17 cellular contexts compared by ENCODE assay signal in genomic region chr3:134481166-134481565, GRCh38. TPM values are rescaled to one million over a fixed set of nuclear protein-coding genes. Genes with fewer than 3 reads are reported as not detected.
A peak's percentile ranks its signal among the peaks of the same experiment; 100 is the strongest.
DNase-seq lines count a peak whose midpoint lies in the region; ATAC-seq, FAIRE-seq and TF ChIP-seq lines count a peak whose summit lies in the region.
"Had no signal": no experiment of that assay in that cellular context is flagged by ENCODE, and none has a peak within 500 bp of the region (broad histone marks: within the 10 kb centered on the region; RNA-seq: fewer than 3 reads in every experiment).

No MANE protein-coding gene starts in this region.

- H3K27me3 ChIP-seq in GM23248 (replicated peaks; ENCODE audit: insufficient read depth) (no peaks in the 10 kb centered on the region), astrocyte (ENCODE audit: insufficient read depth, low read length) (no peaks in the 10 kb centered on the region), psoas muscle (ENCODE audit: insufficient read depth in 3 of 3, low read length in 2 of 3) (no peaks in the 10 kb centered on the region)

- no peak for ATAC-seq in psoas muscle
- ATAC-seq: CD8-positive, alpha-beta T cell had no signal

- H3K27ac ChIP-seq in GM23248 (peak overlapping the region; percentile 6; the same call in 1 of the 2 replicates), astrocyte (ENCODE audit: low read depth, low read length) (peak overlapping the region; percentile 0), psoas muscle (peak overlapping the region; percentile 2), coronary artery (no peak overlapping the region)

- H3K4me2 ChIP-seq in GM23248 (ENCODE audit: unreplicated experiment) (no peak overlapping the region), astrocyte (ENCODE audit: low read length) (no peak overlapping the region)
- H3K4me2 ChIP-seq: SK-N-SH had no signal

- peaks cover 5% of the 10 kb centered on the region for H3K36me3 Mint-ChIP-seq in astrocyte (ENCODE audit: low read depth, unreplicated experiment)

- H3K4me1 Mint-ChIP-seq in astrocyte (ENCODE audit: low read depth, unreplicated experiment), result peaks cover 49% of the 10 kb centered on the region

- DNase-seq in GM23248, result no peak
- peak; percentile 67 for DNase-seq in M059J (ENCODE audit: low read depth)
- DNase-seq in astrocyte (ENCODE audit: low read depth), result no peak
- DNase-seq in psoas muscle, result no peak
- DNase-seq in coronary artery (ENCODE audit: low spot score), result no peak
- DNase-seq in NCI-H510A treated with DMSO at 0.1 percent for 48 hours (lab: John Stamatoyannopoulos, UW), result no peak
- no peak for DNase-seq in NCI-H1417 (lab: John Stamatoyannopoulos, UW)
- DNase-seq: CD8-positive, alpha-beta T cell; DND-41; GOT3; Karpas-422; NCI-H1436 treated with DMSO at 0.1 percent for 48 hours; NCI-H2227 treated with DMSO at 0.1 percent for 48 hours; NCI-H526; NK-92 treated with Interleukin-12 subunit alpha and Interleukin-12 subunit beta, amount 100 ng/mL, for 24 hours; OCI-M1; SK-N-SH had no signal

- H4K20me1 ChIP-seq in GM23248 (ENCODE audit: insufficient read depth), result no peaks in the 10 kb centered on the region
- H4K20me1 ChIP-seq in astrocyte (ENCODE audit: insufficient read depth, low read length), result no peaks in the 10 kb centered on the region

- H3K4me3 ChIP-seq in GM23248 (no peak overlapping the region), astrocyte (ENCODE audit: insufficient read depth, low read depth, low read length) (no peak overlapping the region), psoas muscle (no peak overlapping the region), coronary artery (no peak overlapping the region)

- H3K36me3 ChIP-seq in GM23248 (ENCODE audit: low read depth) (peaks cover 22% of the 10 kb centered on the region; the same call in 1 of the 2 replicates), astrocyte (ENCODE audit: insufficient read depth, low read length) (peaks cover 29% of the 10 kb centered on the region), psoas muscle (ENCODE audit: insufficient read depth in 1 of 2, low read depth in 1 of 2) (peaks cover 0 to 57% of the 10 kb centered on the region in 2 donors)

- peaks cover 2% of the 10 kb centered on the region for H3K9me3 Mint-ChIP-seq in astrocyte (ENCODE audit: unreplicated experiment)
- H3K9me3 Mint-ChIP-seq: CD8-positive, alpha-beta T cell had no signal

- H3K9me2 ChIP-seq in GM23248 (ENCODE audit: insufficient read depth), result no peaks in the 10 kb centered on the region
- H3K9me2 ChIP-seq: SK-N-SH had no signal

- no peak overlapping the region for H3K9ac ChIP-seq in GM23248
- H3K9ac ChIP-seq in astrocyte (ENCODE audit: low read length), result no peak overlapping the region
- H3K9ac ChIP-seq: SK-N-SH had no signal

- TF ChIP-seq CTCF in astrocyte (IDR thresholded peaks at IDR 0.05; ENCODE audit: insufficient read depth, low read depth, low read length), result no peak
- no peak for TF ChIP-seq CTCF in psoas muscle (IDR thresholded peaks at IDR 0.05)
- TF ChIP-seq CTCF in coronary artery (IDR thresholded peaks at IDR 0.05), result no peak

- in situ Hi-C loops in GM23248 (cut with MboI), result loop anchor here (25.0 kb wide), 1 partner anchor 544 kb away; no protein-coding TSS in a partner anchor

- H3K9me3 ChIP-seq in GM23248 (ENCODE audit: low read depth) (no peaks in the 10 kb centered on the region), astrocyte (ENCODE audit: insufficient read depth, low read depth, low read length) (no peaks in the 10 kb centered on the region), psoas muscle (no peaks in the 10 kb centered on the region)
- H3K9me3 ChIP-seq: SK-N-SH had no signal

- H3K27ac Mint-ChIP-seq in astrocyte (ENCODE audit: unreplicated experiment), result no peak overlapping the region
- H3K27ac Mint-ChIP-seq: CD8-positive, alpha-beta T cell had no signal

- no peaks in the 10 kb centered on the region for H3K27me3 Mint-ChIP-seq in astrocyte (ENCODE audit: low read depth, unreplicated experiment)

- WGBS in GM23248 (ENCODE audit: low coverage in 1 of 2, low lambda C conversion rate in 2 of 2, missing lambda C conversion rate in 2 of 2), 2 experiments, result 92 to 93% methylated on average over 1 of the region's 1 CpG
- WGBS in psoas muscle, 3 donors, result 78 to 97% (median 80%) methylated on average over 1 of the region's 1 CpG

- H3F3A ChIP-seq in GM23248 (ENCODE audit: insufficient read depth), result peaks cover 68% of the 10 kb centered on the region

- intact Hi-C loops in psoas muscle (cut with DNase I), result loop anchor here in 1 of 2 donors (5.0 kb wide), 1 partner anchor 109 kb away; the partner anchor contains the start of gene AMOTL2

- no peak for FAIRE-seq in astrocyte (lab: Jason Lieb, UNC)

- H3K4me1 ChIP-seq in GM23248 (ENCODE audit: insufficient read depth), result peaks cover 79% of the 10 kb centered on the region
- peaks cover 47% of the 10 kb centered on the region for H3K4me1 ChIP-seq in astrocyte (ENCODE audit: insufficient read depth, low read length)
- peaks cover 42% of the 10 kb centered on the region for H3K4me1 ChIP-seq in psoas muscle

- H2AFZ ChIP-seq in GM23248, result no peak overlapping the region
- H2AFZ ChIP-seq in astrocyte (ENCODE audit: low read depth, low read length), result no peak overlapping the region

- no peak overlapping the region for H3K4me3 Mint-ChIP-seq in astrocyte (ENCODE audit: unreplicated experiment)
- H3K4me3 Mint-ChIP-seq: CD8-positive, alpha-beta T cell had no signal

- H3K79me2 ChIP-seq in GM23248 (ENCODE audit: insufficient read depth) (peaks cover 58% of the 10 kb centered on the region), astrocyte (ENCODE audit: insufficient read depth, low read length) (peaks cover 40% of the 10 kb centered on the region)

RNA-seq across cellular contexts. Expression of gene ANAPC13, which starts 4.6 kb away (rescaled TPM):
- 93.5 and 108 TPM in 2 replicates for total RNA-seq in GM23248 (2014; rRNA removed; shearing (Covaris generic))
- polyA plus RNA-seq in GM23248 (2016; fragmentation: Nextera tagmentation; extraction: Ambion mirVana) (197 and 201 TPM in 2 replicates), psoas muscle (10 to 100 TPM; 68.7 to 73.7 (median 71.5) TPM)
- total RNA-seq in M059J (2014; rRNA removed; shearing (Covaris generic)), result 208 and 216 TPM in 2 replicates
- total RNA-seq in astrocyte (52.5 and 61.0 TPM in 2 replicates), psoas muscle (10 to 100 TPM; 48.6 to 65.8 (median 63.5) TPM)

RNA-seq across cellular contexts. Expression of gene CEP63, which starts 4.7 kb away (rescaled TPM):
- total RNA-seq in GM23248 (2014; rRNA removed; shearing (Covaris generic)), result 12.6 and 21.0 TPM in 2 replicates
- polyA plus RNA-seq in GM23248 (2016; fragmentation: Nextera tagmentation; extraction: Ambion mirVana) (28.8 and 29.7 TPM in 2 replicates), psoas muscle (10 to 100 TPM; 26.5 to 51.3 (median 28.0) TPM)
- total RNA-seq in M059J (2014; rRNA removed; shearing (Covaris generic)), result 20.7 and 26.3 TPM in 2 replicates
- total RNA-seq in astrocyte (20.2 and 21.3 TPM in 2 replicates), psoas muscle (10 to 100 TPM; 26.6 to 37.9 (median 30.6) TPM)

Comparison
In these comparisons a context has a peak if more than half of its experiments do, and no peak if none do; other contexts are left out.
1. H3K27ac ChIP-seq: peak in GM23248 (single experiment), astrocyte (single experiment) and psoas muscle (single experiment); none in coronary artery (0 of 2).